In genomic region chr1:47231314-47232186, GRCh38 we compare ENCODE assay signal across 1 cellular context.
TF ChIP-seq lines count a peak whose summit lies in the region.

No MANE protein-coding gene starts in this region.

TF ChIP-seq in K562, 482 proteins besides CTCF, POLR2A, EP300 and RAD21 (continued from another document and continues in another):
- TF ChIP-seq, protein P1, sequence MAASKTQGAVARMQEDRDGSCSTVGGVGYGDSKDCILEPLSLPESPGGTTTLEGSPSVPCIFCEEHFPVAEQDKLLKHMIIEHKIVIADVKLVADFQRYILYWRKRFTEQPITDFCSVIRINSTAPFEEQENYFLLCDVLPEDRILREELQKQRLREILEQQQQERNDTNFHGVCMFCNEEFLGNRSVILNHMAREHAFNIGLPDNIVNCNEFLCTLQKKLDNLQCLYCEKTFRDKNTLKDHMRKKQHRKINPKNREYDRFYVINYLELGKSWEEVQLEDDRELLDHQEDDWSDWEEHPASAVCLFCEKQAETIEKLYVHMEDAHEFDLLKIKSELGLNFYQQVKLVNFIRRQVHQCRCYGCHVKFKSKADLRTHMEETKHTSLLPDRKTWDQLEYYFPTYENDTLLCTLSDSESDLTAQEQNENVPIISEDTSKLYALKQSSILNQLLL (CRISPR knock-in tag; IDR thresholded peaks at IDR 0.05; ENCODE audit: borderline replicate concordance), result no peak
- TF ChIP-seq CREB3L1 (IDR thresholded peaks at IDR 0.05; ENCODE audit: borderline replicate concordance, low read depth) (no peak; the same call in 1 of the 2 replicates), ZBED1 (IDR thresholded peaks at IDR 0.05) (0 out of 2 replicates have a peak, but pooled peaks have one; percentile 8), ZNF165 (CRISPR knock-in tag; IDR thresholded peaks at IDR 0.05; ENCODE audit: borderline replicate concordance) (0 out of 2 replicates have a peak, but pooled peaks have one; percentile 3), PCBP1 (IDR thresholded peaks at IDR 0.05; ENCODE audit: low read depth, low read length, poor library complexity, severe bottlenecking) (peak; percentile 78), FOXP1 (CRISPR knock-in tag; IDR thresholded peaks at IDR 0.05) (no peak), DEAF1 (CRISPR knock-in tag; IDR thresholded peaks at IDR 0.05) (no peak), TFAM (CRISPR knock-in tag; conservative IDR thresholded peaks at IDR 0.05) (no peak), NFE2L1 (tag; IDR thresholded peaks at IDR 0.05; ENCODE audit: borderline replicate concordance, low read depth) (no peak), NKRF (IDR thresholded peaks at IDR 0.05; ENCODE audit: borderline replicate concordance) (peak; percentile 88), CREM (IDR thresholded peaks at IDR 0.05; ENCODE audit: low read depth) (no peak), HMG20B (CRISPR knock-in tag; IDR thresholded peaks at IDR 0.05) (no peak), NR2C2 (CRISPR knock-in tag; IDR thresholded peaks at IDR 0.05) (0 out of 2 replicates have a peak, but pooled peaks have one; percentile 6), NR2C2 (tag; IDR thresholded peaks at IDR 0.05) (no peak), TEAD4 (IDR thresholded peaks at IDR 0.05; ENCODE audit: low read length) (peak; percentile 75), TEAD4 (CRISPR knock-in tag; IDR thresholded peaks at IDR 0.05; ENCODE audit: borderline replicate concordance) (no peak), ZNF740 (CRISPR knock-in tag; IDR thresholded peaks at IDR 0.05) (peak; percentile 98), ZNF740 (tag; IDR thresholded peaks at IDR 0.05) (peak in 1 of 2 experiments; percentile 99; a peak in 2 of 4 replicates), CTBP1 (IDR thresholded peaks at IDR 0.05; ENCODE audit: borderline replicate concordance) (peak; percentile 46; the same call in 1 of the 2 replicates), RHOXF2B (CRISPR knock-in tag; conservative IDR thresholded peaks at IDR 0.05) (no peak; the same call in 1 of the 2 replicates), COPS2 (conservative IDR thresholded peaks at IDR 0.05) (no peak), RBBP5 (IDR thresholded peaks at IDR 0.05; ENCODE audit: borderline replicate concordance, insufficient read depth, low read length, poor library complexity, severe bottlenecking) (peak; percentile 76), BRD9 (IDR thresholded peaks at IDR 0.05; ENCODE audit: low read depth, partially characterized antibody) (peak; percentile 99), KLF16 (IDR thresholded peaks at IDR 0.05) (no peak), ZSCAN29 (IDR thresholded peaks at IDR 0.05) (no peak; the same call in none of the 2 replicates), BRD4 (IDR thresholded peaks at IDR 0.05) (peak; percentile 99), ZNF57 (CRISPR knock-in tag; IDR thresholded peaks at IDR 0.05) (no peak), SAP30 (IDR thresholded peaks at IDR 0.05; ENCODE audit: borderline replicate concordance, insufficient read depth, low read depth, low read length, poor library complexity, severe bottlenecking) (no peak), RUNX1 (IDR thresholded peaks at IDR 0.05; ENCODE audit: low read depth) (no peak), RERE (CRISPR knock-in tag; IDR thresholded peaks at IDR 0.05; ENCODE audit: borderline replicate concordance) (no peak), TCF15 (CRISPR knock-in tag; IDR thresholded peaks at IDR 0.05) (no peak; the same call in 1 of the 2 replicates), KLF1 (tag; IDR thresholded peaks at IDR 0.05) (no peak)
- TF ChIP-seq, protein P2, sequence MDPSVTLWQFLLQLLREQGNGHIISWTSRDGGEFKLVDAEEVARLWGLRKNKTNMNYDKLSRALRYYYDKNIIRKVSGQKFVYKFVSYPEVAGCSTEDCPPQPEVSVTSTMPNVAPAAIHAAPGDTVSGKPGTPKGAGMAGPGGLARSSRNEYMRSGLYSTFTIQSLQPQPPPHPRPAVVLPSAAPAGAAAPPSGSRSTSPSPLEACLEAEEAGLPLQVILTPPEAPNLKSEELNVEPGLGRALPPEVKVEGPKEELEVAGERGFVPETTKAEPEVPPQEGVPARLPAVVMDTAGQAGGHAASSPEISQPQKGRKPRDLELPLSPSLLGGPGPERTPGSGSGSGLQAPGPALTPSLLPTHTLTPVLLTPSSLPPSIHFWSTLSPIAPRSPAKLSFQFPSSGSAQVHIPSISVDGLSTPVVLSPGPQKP (CRISPR knock-in tag; IDR thresholded peaks at IDR 0.05), result no peak
- TF ChIP-seq, protein P3, sequence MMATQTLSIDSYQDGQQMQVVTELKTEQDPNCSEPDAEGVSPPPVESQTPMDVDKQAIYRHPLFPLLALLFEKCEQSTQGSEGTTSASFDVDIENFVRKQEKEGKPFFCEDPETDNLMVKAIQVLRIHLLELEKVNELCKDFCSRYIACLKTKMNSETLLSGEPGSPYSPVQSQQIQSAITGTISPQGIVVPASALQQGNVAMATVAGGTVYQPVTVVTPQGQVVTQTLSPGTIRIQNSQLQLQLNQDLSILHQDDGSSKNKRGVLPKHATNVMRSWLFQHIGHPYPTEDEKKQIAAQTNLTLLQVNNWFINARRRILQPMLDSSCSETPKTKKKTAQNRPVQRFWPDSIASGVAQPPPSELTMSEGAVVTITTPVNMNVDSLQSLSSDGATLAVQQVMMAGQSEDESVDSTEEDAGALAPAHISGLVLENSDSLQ (IDR thresholded peaks at IDR 0.05), result 0 out of 2 replicates have a peak, but pooled peaks have one; percentile 4
- TF ChIP-seq, protein P4, sequence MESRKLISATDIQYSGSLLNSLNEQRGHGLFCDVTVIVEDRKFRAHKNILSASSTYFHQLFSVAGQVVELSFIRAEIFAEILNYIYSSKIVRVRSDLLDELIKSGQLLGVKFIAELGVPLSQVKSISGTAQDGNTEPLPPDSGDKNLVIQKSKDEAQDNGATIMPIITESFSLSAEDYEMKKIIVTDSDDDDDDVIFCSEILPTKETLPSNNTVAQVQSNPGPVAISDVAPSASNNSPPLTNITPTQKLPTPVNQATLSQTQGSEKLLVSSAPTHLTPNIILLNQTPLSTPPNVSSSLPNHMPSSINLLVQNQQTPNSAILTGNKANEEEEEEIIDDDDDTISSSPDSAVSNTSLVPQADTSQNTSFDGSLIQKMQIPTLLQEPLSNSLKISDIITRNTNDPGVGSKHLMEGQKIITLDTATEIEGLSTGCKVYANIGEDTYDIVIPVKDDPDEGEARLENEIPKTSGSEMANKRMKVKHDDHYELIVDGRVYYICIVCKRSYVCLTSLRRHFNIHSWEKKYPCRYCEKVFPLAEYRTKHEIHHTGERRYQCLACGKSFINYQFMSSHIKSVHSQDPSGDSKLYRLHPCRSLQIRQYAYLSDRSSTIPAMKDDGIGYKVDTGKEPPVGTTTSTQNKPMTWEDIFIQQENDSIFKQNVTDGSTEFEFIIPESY (CRISPR knock-in tag; IDR thresholded peaks at IDR 0.05), result no peak
- TF ChIP-seq, protein P5, sequence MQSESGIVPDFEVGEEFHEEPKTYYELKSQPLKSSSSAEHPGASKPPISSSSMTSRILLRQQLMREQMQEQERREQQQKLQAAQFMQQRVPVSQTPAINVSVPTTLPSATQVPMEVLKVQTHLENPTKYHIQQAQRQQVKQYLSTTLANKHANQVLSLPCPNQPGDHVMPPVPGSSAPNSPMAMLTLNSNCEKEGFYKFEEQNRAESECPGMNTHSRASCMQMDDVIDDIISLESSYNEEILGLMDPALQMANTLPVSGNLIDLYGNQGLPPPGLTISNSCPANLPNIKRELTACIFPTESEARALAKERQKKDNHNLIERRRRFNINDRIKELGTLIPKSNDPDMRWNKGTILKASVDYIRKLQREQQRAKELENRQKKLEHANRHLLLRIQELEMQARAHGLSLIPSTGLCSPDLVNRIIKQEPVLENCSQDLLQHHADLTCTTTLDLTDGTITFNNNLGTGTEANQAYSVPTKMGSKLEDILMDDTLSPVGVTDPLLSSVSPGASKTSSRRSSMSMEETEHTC (IDR thresholded peaks at IDR 0.05), result no peak
